17 cellular contexts compared by ENCODE assay signal in the genomic region with DNA sequence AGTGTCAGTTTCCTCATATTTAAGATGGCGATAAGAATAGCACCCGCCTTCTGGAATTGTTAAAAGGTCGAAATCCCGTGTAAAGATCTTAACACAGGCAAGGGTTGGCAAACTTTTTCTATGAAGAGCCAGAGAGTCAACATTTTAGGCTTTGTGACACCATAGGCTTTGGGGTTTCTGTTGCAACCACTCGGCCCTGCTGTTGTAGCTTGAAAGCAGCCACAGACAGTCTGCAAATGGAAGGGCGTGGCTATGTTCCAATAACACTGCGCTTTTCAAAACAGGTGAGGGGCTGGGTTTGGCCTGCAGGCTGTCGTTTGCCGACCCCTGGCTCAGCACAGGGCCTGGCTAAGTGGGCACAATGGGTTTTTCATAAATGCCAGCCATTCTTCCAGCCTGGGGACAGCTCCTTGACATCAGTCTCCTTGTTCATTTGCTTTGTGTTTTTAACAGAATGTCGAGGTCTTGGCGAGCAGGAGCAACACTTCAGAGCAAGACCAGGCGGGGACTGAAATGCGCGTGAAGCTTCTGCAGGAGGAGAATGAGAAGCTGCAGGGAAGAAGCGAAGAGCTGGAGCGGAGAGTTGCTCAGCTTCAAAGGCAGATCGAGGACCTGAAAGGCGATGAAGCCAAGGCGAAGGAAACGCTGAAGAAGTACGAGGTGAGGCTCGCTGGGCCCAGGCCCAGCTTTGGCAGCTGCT.
A peak's percentile ranks its signal among the peaks of the same experiment; 100 is the strongest.
DNase-seq lines count a peak whose midpoint lies in the region; ATAC-seq and TF ChIP-seq lines count a peak whose summit lies in the region.
"Had no signal": no experiment of that assay in that cellular context is flagged by ENCODE, and none has a peak within 500 bp of the region (broad histone marks: within the 10 kb centered on the region; RNA-seq: fewer than 3 reads in every experiment).

No MANE protein-coding gene starts in this region.

- H3K4me3 Mint-ChIP-seq in neural progenitor cell: no peak overlapping the region
- no peak overlapping the region for H3K4me3 Mint-ChIP-seq in stimulated activated naive B cell treated with anti-CD40 and anti-IgM and Interleukin-4, amounts not matched to agents 10 μg/mL and 1 μg/mL and 100 μg/mL, for 72 hours
- H3K4me3 Mint-ChIP-seq: CD4-positive, CD25-positive, alpha-beta regulatory T cell had no signal

- no peaks in the 10 kb centered on the region for H3K9me3 Mint-ChIP-seq in neural progenitor cell
- H3K9me3 Mint-ChIP-seq in stimulated activated naive B cell treated with anti-CD40 and anti-IgM and Interleukin-4, amounts not matched to agents 10 μg/mL and 1 μg/mL and 100 μg/mL, for 72 hours: no peaks in the 10 kb centered on the region
- H3K9me3 Mint-ChIP-seq: CD4-positive, CD25-positive, alpha-beta regulatory T cell had no signal

- H3K4me2 ChIP-seq in neural progenitor cell: no peak overlapping the region

- H3K4me1 ChIP-seq in neural progenitor cell: no peaks in the 10 kb centered on the region
- H3K4me1 ChIP-seq: HAP-1 had no signal

- H3K79me2 ChIP-seq in neural progenitor cell (ENCODE audit: low read depth): no peaks in the 10 kb centered on the region

- no peaks in the 10 kb centered on the region for H3K27me3 Mint-ChIP-seq in neural progenitor cell (ENCODE audit: insufficient read depth, low read depth)
- no peaks in the 10 kb centered on the region for H3K27me3 Mint-ChIP-seq in stimulated activated naive B cell treated with anti-CD40 and anti-IgM and Interleukin-4, amounts not matched to agents 10 μg/mL and 1 μg/mL and 100 μg/mL, for 72 hours

- H3K9me3 ChIP-seq in neural progenitor cell (ENCODE audit: low read depth): no peaks in the 10 kb centered on the region
- H3K9me3 ChIP-seq: HAP-1 had no signal

- H3K27me3 ChIP-seq in neural progenitor cell: no peaks in the 10 kb centered on the region

- H3K36me3 Mint-ChIP-seq in neural progenitor cell: no peaks in the 10 kb centered on the region
- no peaks in the 10 kb centered on the region for H3K36me3 Mint-ChIP-seq in stimulated activated naive B cell treated with anti-CD40 and anti-IgM and Interleukin-4, amounts not matched to agents 10 μg/mL and 1 μg/mL and 100 μg/mL, for 72 hours
- H3K36me3 Mint-ChIP-seq: CD4-positive, CD25-positive, alpha-beta regulatory T cell had no signal

- H3K27ac ChIP-seq in neural progenitor cell: no peak overlapping the region

- peak overlapping the region; percentile 36 for H3K27ac Mint-ChIP-seq in neural progenitor cell
- H3K27ac Mint-ChIP-seq in stimulated activated naive B cell treated with anti-CD40 and anti-IgM and Interleukin-4, amounts not matched to agents 10 μg/mL and 1 μg/mL and 100 μg/mL, for 72 hours: no peak overlapping the region
- H3K27ac Mint-ChIP-seq: CD4-positive, CD25-positive, alpha-beta regulatory T cell had no signal

- no peaks in the 10 kb centered on the region for H4K20me1 ChIP-seq in neural progenitor cell (ENCODE audit: low read depth)

- H3K4me3 ChIP-seq in neural progenitor cell: no peak overlapping the region
- H3K4me3 ChIP-seq: HAP-1 had no signal

- peak; percentile 45 for DNase-seq in DMS79 treated with DMSO at 0.1 percent for 48 hours (lab: John Stamatoyannopoulos, UW)
- peak; percentile 49 for DNase-seq in NCI-H69 (lab: John Stamatoyannopoulos, UW)
- DNase-seq in left colon: no peak
- no peak for DNase-seq in neural progenitor cell (ENCODE audit: low spot score)
- DNase-seq in GF-D8 (lab: John Stamatoyannopoulos, UW): no peak
- no peak for DNase-seq in stimulated activated naive B cell treated with anti-CD40 and anti-IgM and Interleukin-4, amounts not matched to agents 10 μg/mL and 1 μg/mL and 100 μg/mL, for 72 hours
- no peak for DNase-seq in T-helper 1 cell
- DNase-seq: CD4-positive, CD25-positive, alpha-beta regulatory T cell; Karpas-422; MM.1S; NCI-H1105 treated with DMSO at 0.1 percent for 48 hours; NCI-H187; NCI-H524; PC-3 had no signal

- peaks cover 2% of the 10 kb centered on the region for H3K4me1 Mint-ChIP-seq in neural progenitor cell
- H3K4me1 Mint-ChIP-seq in stimulated activated naive B cell treated with anti-CD40 and anti-IgM and Interleukin-4, amounts not matched to agents 10 μg/mL and 1 μg/mL and 100 μg/mL, for 72 hours: peaks cover 3 to 8% of the 10 kb centered on the region in 2 donors
- H3K4me1 Mint-ChIP-seq: CD4-positive, CD25-positive, alpha-beta regulatory T cell had no signal

- H3K9ac ChIP-seq in neural progenitor cell: no peak overlapping the region

- peak; percentile 49 for ATAC-seq in left colon
- no peak for ATAC-seq in SK-N-SH treated with all-trans-retinoic acid at 6 μM for 48 hours
- no peak for ATAC-seq in stimulated activated naive B cell treated with anti-CD40 and anti-IgM and Interleukin-4, amounts not matched to agents 10 μg/mL and 1 μg/mL and 100 μg/mL, for 72 hours (replicated peaks)
- ATAC-seq: HepG2, PC-3 had no signal

- no peak overlapping the region for H2AFZ ChIP-seq in neural progenitor cell (replicated peaks)

- no peaks in the 10 kb centered on the region for H3F3A ChIP-seq in neural progenitor cell (ENCODE audit: low read depth)

- no peak for TF ChIP-seq CTCF in neural progenitor cell (IDR thresholded peaks at IDR 0.05)

- intact Hi-C loops in left colon (cut with DNase I, micrococcal nuclease): no loop called here

- H3K36me3 ChIP-seq in neural progenitor cell: no peaks in the 10 kb centered on the region
- H3K36me3 ChIP-seq: HAP-1 had no signal

TF ChIP-seq in SK-N-SH treated with all-trans-retinoic acid at 6 μM for 48 hours, 23 proteins besides CTCF, POLR2A, EP300 and RAD21:
- TF ChIP-seq ZFP30 (CRISPR knock-in tag; IDR thresholded peaks at IDR 0.05): no peak

Comparison
In these comparisons a context has a peak if more than half of its experiments do, and no peak if none do; other contexts are left out.
1. DNase-seq: peak in DMS79 treated with DMSO at 0.1 percent for 48 hours (single experiment) and NCI-H69 (single experiment); none in left colon (0 of 2), neural progenitor cell (single experiment), GF-D8 (single experiment), stimulated activated naive B cell treated with anti-CD40 and anti-IgM and Interleukin-4, amounts not matched to agents 10 μg/mL and 1 μg/mL and 100 μg/mL, for 72 hours (single experiment) and T-helper 1 cell (0 of 5).